1 cellular context compared by ENCODE assay signal in genomic region chr1:179882253-179883039, GRCh38.
A peak's percentile ranks its signal among the peaks of the same experiment; 100 is the strongest.
TF ChIP-seq lines count a peak whose summit lies in the region.

Gene TOR1AIP1 (plus strand): TSS chr1:179882285. CDS start chr1:179882503, 218 bp downstream.

TF ChIP-seq in HEK293, 187 proteins besides CTCF, POLR2A, EP300 and RAD21 (continued from another document and continues in another):
- TF ChIP-seq ZNF280D (tag by site-specific recombination; IDR thresholded peaks at IDR 0.05) (peak; percentile 10; the same call in 1 of the 2 replicates), ZNF239 (tag by site-specific recombination; IDR thresholded peaks at IDR 0.05) (peak; percentile 25; the same call in 1 of the 2 replicates), ZSCAN4 (tag by site-specific recombination; IDR thresholded peaks at IDR 0.05) (peak; percentile 35; the same call in 1 of the 2 replicates), ZNF140 (tag by site-specific recombination; IDR thresholded peaks at IDR 0.05) (no peak), PRDM10 (tag by site-specific recombination; IDR thresholded peaks at IDR 0.05) (peak; percentile 51), ZNF792 (tag by site-specific recombination; IDR thresholded peaks at IDR 0.05) (peak; percentile 58; the same call in 1 of the 2 replicates), ZNF501 (tag by site-specific recombination; IDR thresholded peaks at IDR 0.05) (peak; percentile 99), KLF17 (tag by site-specific recombination; IDR thresholded peaks at IDR 0.05) (peak; percentile 96), HOXD13 (CRISPR knock-in tag; IDR thresholded peaks at IDR 0.05; ENCODE audit: borderline replicate concordance) (no peak), ZNF18 (tag by site-specific recombination; IDR thresholded peaks at IDR 0.05) (peak; percentile 48; the same call in 1 of the 2 replicates), TRIM28 (IDR thresholded peaks at IDR 0.05; ENCODE audit: borderline replicate concordance, low read length) (peak; percentile 61; the same call in 1 of the 2 replicates), ZFP37 (tag by site-specific recombination; IDR thresholded peaks at IDR 0.05) (peak; percentile 95), ZNF449 (tag by site-specific recombination; IDR thresholded peaks at IDR 0.05) (0 out of 2 replicates have a peak, but pooled peaks have one; percentile 44), ZBTB6 (tag by site-specific recombination; IDR thresholded peaks at IDR 0.05) (peak; percentile 82), ZNF621 (tag by site-specific recombination; IDR thresholded peaks at IDR 0.05) (no peak), ZNF639 (tag by site-specific recombination; IDR thresholded peaks at IDR 0.05) (peak; percentile 98), HIC1 (tag by site-specific recombination; IDR thresholded peaks at IDR 0.05) (peak; percentile 38; the same call in 1 of the 2 replicates), OSR2 (tag by site-specific recombination; IDR thresholded peaks at IDR 0.05) (no peak), MZF1 (tag by site-specific recombination; IDR thresholded peaks at IDR 0.05; ENCODE audit: borderline replicate concordance) (peak; percentile 57; the same call in 1 of the 2 replicates), TSHZ1 (tag by site-specific recombination; IDR thresholded peaks at IDR 0.05; ENCODE audit: borderline replicate concordance) (peak; percentile 86), ZNF132 (tag by site-specific recombination; IDR thresholded peaks at IDR 0.05; ENCODE audit: borderline replicate concordance) (no peak), FEZF1 (tag by site-specific recombination; IDR thresholded peaks at IDR 0.05) (no peak; the same call in none of the 2 replicates), ZFP41 (tag by site-specific recombination; IDR thresholded peaks at IDR 0.05; ENCODE audit: borderline replicate concordance) (peak; percentile 46; the same call in 1 of the 2 replicates), WT1 (tag by site-specific recombination; IDR thresholded peaks at IDR 0.05) (peak; percentile 80; the same call in 1 of the 2 replicates), ZBTB48 (tag by site-specific recombination; IDR thresholded peaks at IDR 0.05) (peak; percentile 61), YY2 (tag by site-specific recombination; IDR thresholded peaks at IDR 0.05) (peak; percentile 97), ZNF404 (tag by site-specific recombination; IDR thresholded peaks at IDR 0.05) (no peak), ZNF391 (tag by site-specific recombination; IDR thresholded peaks at IDR 0.05; ENCODE audit: borderline replicate concordance, low read depth) (peak; percentile 96), KLF7 (tag by site-specific recombination; IDR thresholded peaks at IDR 0.05; ENCODE audit: borderline replicate concordance) (peak; percentile 30; the same call in 1 of the 2 replicates), INSM2 (tag by site-specific recombination; IDR thresholded peaks at IDR 0.05) (peak; percentile 83)
